9 cellular contexts compared by ENCODE assay signal in the genomic region with DNA sequence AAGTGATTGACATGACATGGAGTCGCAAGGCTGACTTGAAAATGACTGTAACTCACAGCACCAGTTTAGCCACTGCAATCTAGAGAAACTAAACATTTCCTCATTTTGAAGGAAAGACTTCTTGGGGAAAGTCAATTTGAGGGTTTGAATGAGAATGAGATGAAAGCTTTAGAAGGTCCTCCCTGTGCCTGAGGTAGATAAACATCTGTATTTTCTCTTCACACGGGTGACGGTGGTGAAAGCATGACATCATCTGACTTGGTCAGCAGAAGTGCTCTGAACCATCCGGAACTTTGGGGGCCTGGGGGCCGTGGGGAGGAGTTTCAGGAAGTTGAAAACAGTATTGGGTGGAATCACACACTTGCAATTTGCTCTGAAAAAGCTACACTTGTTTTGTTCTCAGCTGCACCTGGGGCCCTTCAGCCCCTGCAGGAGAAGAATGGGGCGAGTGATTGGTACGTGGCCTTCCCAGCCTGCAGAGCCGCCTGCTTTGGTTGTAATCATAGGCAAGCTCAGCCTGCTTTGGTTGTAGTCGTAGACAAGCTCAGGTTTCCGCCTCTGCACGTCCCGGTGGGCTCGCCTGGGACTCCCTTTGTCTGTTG. TPM values are rescaled to one million over a fixed set of nuclear protein-coding genes. Genes with fewer than 3 reads are reported as not detected.
DNase-seq lines count a peak whose midpoint lies in the region; ATAC-seq, FAIRE-seq and TF ChIP-seq lines count a peak whose summit lies in the region.
"Had no signal": no experiment of that assay in that cellular context is flagged by ENCODE, and none has a peak within 500 bp of the region (broad histone marks: within the 10 kb centered on the region; RNA-seq: fewer than 3 reads in every experiment).

No MANE protein-coding gene starts in this region.

- WGBS in HepG2 (ENCODE audit: low lambda C conversion rate): 92% methylated on average over 13 of the region's 13 CpGs

- H3K4me3 ChIP-seq in HepG2 (replicated peaks in 1 of 3; ENCODE audit: insufficient read depth in 1 of 3, low read depth in 2 of 3, low read length in 3 of 3): no peak overlapping the region

- peaks cover 6 to 31% of the 10 kb centered on the region in 2 experiments; a peak in 4 of 5 replicates for H3K36me3 ChIP-seq in HepG2 (replicated peaks in 1 of 2; ENCODE audit: control insufficient read depth in 1 of 2, insufficient read depth in 2 of 2, low read length in 2 of 2)

- H4K20me1 ChIP-seq in HepG2 (ENCODE audit: insufficient read depth, low read length): 0 out of 2 replicates have a peak, but pooled peaks cover 5% of the 10 kb centered on the region

- H3K4me3 Mint-ChIP-seq in T-helper 17 cell: peak overlapping the region; percentile 71

- intact Hi-C loops in HepG2 (cut with micrococcal nuclease; ENCODE audit: unreplicated experiment): no loop called here

- DNase-seq in NCI-H2107 treated with DMSO at 0.1 percent for 48 hours (lab: John Stamatoyannopoulos, UW; ENCODE audit: unreplicated experiment): peak; percentile 39
- no peak for DNase-seq in NCI-H2107 (lab: John Stamatoyannopoulos, UW)
- peak; percentile 41 to 57 (median 55) for DNase-seq in T-helper 17 cell
- DNase-seq in amniotic epithelial cell (ENCODE audit: low read depth): peak; percentile 85
- DNase-seq in HepG2 (ENCODE audit: low spot score): no peak
- peak; percentile 33 to 43 for DNase-seq in stimulated activated CD8-positive, alpha-beta memory T cell treated with anti-CD3 and anti-CD28 coated beads, Interleukin-4, amount 100 ng/mL, for 1 hour (ENCODE audit: low read depth in 2 of 2, low spot score in 1 of 2)
- no peak for DNase-seq in AG08395 (ENCODE audit: low spot score)
- DNase-seq in NCI-H510A (lab: John Stamatoyannopoulos, UW): no peak

- peak overlapping the region; percentile 97 for H3K27ac Mint-ChIP-seq in T-helper 17 cell

- POLR2A ChIA-PET in HepG2 (lab: Yijun Ruan, JAX): no interaction called here

- no peak for TF ChIP-seq RAD21 in HepG2 (CRISPR knock-in tag; IDR thresholded peaks at IDR 0.05)

- no peak overlapping the region for H2AFZ ChIP-seq in HepG2 (ENCODE audit: low read length)

- TF ChIP-seq POLR2A in HepG2 (IDR thresholded peaks at IDR 0.05; ENCODE audit: insufficient read depth in 1 of 2, low read depth in 2 of 2, low read length in 2 of 2): no peak

- H3K27me3 Mint-ChIP-seq in T-helper 17 cell: no peaks in the 10 kb centered on the region

- BruUV-seq in HepG2 (replicated peaks; lab: Mats Ljungman, UMichigan): no TSS peak

- ATAC-seq in T-helper 17 cell (peak; percentile 68), HepG2 (no peak)

- CTCF ChIA-PET in HepG2 (lab: Yijun Ruan, JAX; ENCODE audit: low intra/inter-chr PET ratio, low total read pairs): no interaction called here

- peaks cover 47% of the 10 kb centered on the region for H3K4me1 Mint-ChIP-seq in T-helper 17 cell

- H3K9me3 ChIP-seq in T-helper 17 cell (ENCODE audit: control insufficient read depth, low read length, poor library complexity, severe bottlenecking): no peaks in the 10 kb centered on the region
- H3K9me3 ChIP-seq in HepG2 (ENCODE audit: low read length): no peaks in the 10 kb centered on the region

- TF ChIP-seq EP300 in HepG2 (IDR thresholded peaks at IDR 0.05; ENCODE audit: low read depth in 2 of 2, low read length in 2 of 2) (no peak), HepG2 (CRISPR knock-in tag; IDR thresholded peaks at IDR 0.05; ENCODE audit: borderline replicate concordance) (no peak)

- peak; percentile 63 for FAIRE-seq in HepG2 (lab: Jason Lieb, UNC)

- H3K79me2 ChIP-seq in HepG2 (ENCODE audit: insufficient read depth, low read length): peaks cover 82% of the 10 kb centered on the region

- peaks cover 9% of the 10 kb centered on the region for H3K36me3 Mint-ChIP-seq in T-helper 17 cell (ENCODE audit: low read depth)

- no peak overlapping the region for H3K9ac ChIP-seq in HepG2 (ENCODE audit: insufficient read depth, low read depth, low read length)

- no peaks in the 10 kb centered on the region for H3K27me3 ChIP-seq in HepG2 (ENCODE audit: control insufficient read depth in 1 of 2, insufficient read depth in 2 of 2, low read length in 2 of 2)

- no peak for TF ChIP-seq CTCF in HepG2 (CRISPR knock-in tag; IDR thresholded peaks at IDR 0.05)

- in situ Hi-C loops in HepG2 (cut with HindIII; ENCODE audit: extremely low pct_ligation_motif_present, low pct_unique_long_range_greater_than_20kb): no loop called here

- H3K4me1 ChIP-seq in HepG2 (ENCODE audit: insufficient read depth, low read length): peaks cover 49% of the 10 kb centered on the region

- H3K4me2 ChIP-seq in HepG2 (ENCODE audit: low read depth, low read length): no peak overlapping the region

- H3K27ac ChIP-seq in HepG2 (ENCODE audit: extremely low read length, insufficient read depth, low read length): no peak overlapping the region
- H3K27ac ChIP-seq: 22Rv1 had no signal

TF ChIP-seq in HepG2, 621 proteins besides CTCF, POLR2A, EP300 and RAD21:
- TF ChIP-seq SP4 (CRISPR knock-in tag; IDR thresholded peaks at IDR 0.05) (0 out of 2 replicates have a peak, but pooled peaks have one; percentile 29), ATF7 (IDR thresholded peaks at IDR 0.05) (peak; percentile 88), ATF7 (CRISPR knock-in tag; IDR thresholded peaks at IDR 0.05) (no peak), ZFP82 (CRISPR knock-in tag; IDR thresholded peaks at IDR 0.05; ENCODE audit: borderline replicate concordance) (no peak)

RNA-seq across cellular contexts. Expression of a gene that starts 5.0 kb away (rescaled TPM):
- total RNA-seq in T-helper 17 cell (10 to 100 TPM; 46.9 to 47.9 TPM), HepG2 (2016; rRNA removed; fragmentation: Illumina TruSeq; extraction: Trizol) (13.0 and 20.2 TPM in 2 replicates)
- 63.3 and 63.4 TPM in 2 replicates for total RNA-seq in HepG2 (2016; cell fraction: cytosol; rRNA removed; fragmentation: Illumina TruSeq; extraction: Trizol; ENCODE audit: low read depth)
- 11.2 and 21.0 TPM in 2 replicates for total RNA-seq in HepG2 (2016; cell fraction: insoluble cytoplasmic fraction; rRNA removed; fragmentation: Illumina TruSeq; extraction: Trizol)
- total RNA-seq in HepG2 (2016; cell fraction: membrane; rRNA removed; fragmentation: Illumina TruSeq; extraction: Trizol): 26.8 and 28.3 TPM in 2 replicates
- total RNA-seq in HepG2 (2016; cell fraction: nucleus; rRNA removed; fragmentation: Illumina TruSeq; extraction: Trizol): 25.5 and 26.4 TPM in 2 replicates
- 23.8 and 24.6 TPM in 2 replicates for polyA plus RNA-seq in HepG2 (2011; rRNA removed)
- polyA plus RNA-seq in HepG2 (2011; cell fraction: cytosol; rRNA removed): 21.1 and 26.1 TPM in 2 replicates
- 58.9 and 72.7 TPM in 2 replicates for polyA plus RNA-seq in HepG2 (2011; cell fraction: nucleus; rRNA removed)
- 16.2 and 18.3 TPM in 2 replicates for polyA plus RNA-seq in HepG2 (2012)
- 6.1 and 6.3 TPM in 2 replicates for polyA plus RNA-seq in HepG2 (2016; cell fraction: cytosol; fragmentation: Illumina TruSeq; extraction: Trizol; ENCODE audit: low read depth)
- polyA plus RNA-seq in HepG2 (2016; cell fraction: insoluble cytoplasmic fraction; fragmentation: Illumina TruSeq; extraction: Trizol; ENCODE audit: low read depth): 10.3 and 13.0 TPM in 2 replicates
- 7.4 and 8.4 TPM in 2 replicates for polyA plus RNA-seq in HepG2 (2016; cell fraction: membrane; fragmentation: Illumina TruSeq; extraction: Trizol; ENCODE audit: low read depth)
- 24.7 and 27.2 TPM in 2 replicates for polyA plus RNA-seq in HepG2 (2016; cell fraction: nucleus; fragmentation: Illumina TruSeq; extraction: Trizol; ENCODE audit: insufficient read depth, low read depth)
- 44.9 and 76.3 TPM in 2 replicates for polyA minus RNA-seq in HepG2 (2011; rRNA and poly(A)+ RNA removed; ENCODE audit: low replicate concordance)
- 24.6 and 25.1 TPM in 2 replicates for polyA minus RNA-seq in HepG2 (2011; cell fraction: cytosol; rRNA and poly(A)+ RNA removed)
- 76.5 and 78.6 TPM in 2 replicates for polyA minus RNA-seq in HepG2 (2011; cell fraction: nucleus; rRNA and poly(A)+ RNA removed)

RNA-seq across cellular contexts. Expression of a gene that starts 19.9 kb away (rescaled TPM):
- total RNA-seq in T-helper 17 cell (not detected), HepG2 (2016; rRNA removed; fragmentation: Illumina TruSeq; extraction: Trizol) (85.7 and 106 TPM in 2 replicates)
- total RNA-seq in HepG2 (2016; cell fraction: cytosol; rRNA removed; fragmentation: Illumina TruSeq; extraction: Trizol; ENCODE audit: low read depth): 32.7 and 37.9 TPM in 2 replicates
- 85.8 and 97.2 TPM in 2 replicates for total RNA-seq in HepG2 (2016; cell fraction: insoluble cytoplasmic fraction; rRNA removed; fragmentation: Illumina TruSeq; extraction: Trizol)
- 29.8 and 38.9 TPM in 2 replicates for total RNA-seq in HepG2 (2016; cell fraction: membrane; rRNA removed; fragmentation: Illumina TruSeq; extraction: Trizol)
- 97.3 and 115 TPM in 2 replicates for total RNA-seq in HepG2 (2016; cell fraction: nucleus; rRNA removed; fragmentation: Illumina TruSeq; extraction: Trizol)
- polyA plus RNA-seq in HepG2 (2011; rRNA removed): 66.8 and 70.0 TPM in 2 replicates
- polyA plus RNA-seq in HepG2 (2011; cell fraction: cytosol; rRNA removed): 69.7 and 71.1 TPM in 2 replicates
- polyA plus RNA-seq in HepG2 (2011; cell fraction: nucleus; rRNA removed): 186 and 199 TPM in 2 replicates
- 44.2 and 48.2 TPM in 2 replicates for polyA plus RNA-seq in HepG2 (2012)
- polyA plus RNA-seq in HepG2 (2016; cell fraction: cytosol; fragmentation: Illumina TruSeq; extraction: Trizol; ENCODE audit: low read depth): 21.5 and 23.0 TPM in 2 replicates
- 68.8 and 71.9 TPM in 2 replicates for polyA plus RNA-seq in HepG2 (2016; cell fraction: insoluble cytoplasmic fraction; fragmentation: Illumina TruSeq; extraction: Trizol; ENCODE audit: low read depth)
- polyA plus RNA-seq in HepG2 (2016; cell fraction: membrane; fragmentation: Illumina TruSeq; extraction: Trizol; ENCODE audit: low read depth): 18.4 and 18.5 TPM in 2 replicates
- 127 and 130 TPM in 2 replicates for polyA plus RNA-seq in HepG2 (2016; cell fraction: nucleus; fragmentation: Illumina TruSeq; extraction: Trizol; ENCODE audit: insufficient read depth, low read depth)
- 132 TPM in 1 of 2 replicates, not detected in the other for polyA minus RNA-seq in HepG2 (2011; rRNA and poly(A)+ RNA removed; ENCODE audit: low replicate concordance)
- 12.6 and 15.9 TPM in 2 replicates for polyA minus RNA-seq in HepG2 (2011; cell fraction: cytosol; rRNA and poly(A)+ RNA removed)
- 114 and 132 TPM in 2 replicates for polyA minus RNA-seq in HepG2 (2011; cell fraction: nucleus; rRNA and poly(A)+ RNA removed)

Comparison
In these comparisons a context has a peak if more than half of its experiments do, and no peak if none do; other contexts are left out.
1. DNase-seq: peak in NCI-H2107 treated with DMSO at 0.1 percent for 48 hours (single experiment), T-helper 17 cell (3 of 3), amniotic epithelial cell (single experiment) and stimulated activated CD8-positive, alpha-beta memory T cell treated with anti-CD3 and anti-CD28 coated beads, Interleukin-4, amount 100 ng/mL, for 1 hour (2 of 2); none in NCI-H2107 (single experiment), HepG2 (single experiment), AG08395 (single experiment) and NCI-H510A (single experiment).
2. RNA of a gene that starts 19.9 kb away (total RNA-seq): 29.8 to 115 TPM in HepG2; not detected in T-helper 17 cell; every median in the first group is over 10 times any median in the second.